In genomic region chr4:186037182-186037581, GRCh38 we compare ENCODE assay signal across 26 cellular contexts.
"Had no signal": no experiment of that assay in that cellular context is flagged by ENCODE, and none has a peak within 500 bp of the region (broad histone marks: within the 10 kb centered on the region; RNA-seq: fewer than 3 reads in every experiment).

No MANE protein-coding gene starts in this region.

- H3K4me3 Mint-ChIP-seq: naive thymus-derived CD8-positive, alpha-beta T cell; natural killer cell treated with Interleukin-12 subunit alpha and Interleukin-12 subunit beta and Interleukin-15 and Interleukin-18, amount 100 ng/mL, for 72 hours; nephron progenitor cell; neural crest cell; stimulated activated effector memory CD8-positive, alpha-beta T cell treated with anti-CD3 and anti-CD28 coated beads, Interleukin-12 subunit alpha, Interleukin-12 subunit beta, amount 100 ng/mL, for 72 hours; stimulated activated naive B cell treated with anti-CD40 and anti-IgM and Interleukin-4, amounts not matched to agents 10 μg/mL and 1 μg/mL and 100 μg/mL, for 72 hours; stimulated activated naive CD8-positive, alpha-beta T cell treated with anti-CD3 and anti-CD28 coated beads, Interleukin-15, Interleukin-2, amounts not matched to agents 100 ng/mL and 50 ng/mL, for 24 hours had no signal

- H3K4me3 ChIP-seq: pancreas, prostate gland, sigmoid colon, stomach, thoracic aorta, thyroid gland, tibial nerve, upper lobe of left lung, vagina had no signal

- H3K9me3 Mint-ChIP-seq: stimulated activated effector memory CD8-positive, alpha-beta T cell treated with anti-CD3 and anti-CD28 coated beads, Interleukin-12 subunit alpha, Interleukin-12 subunit beta, amount 100 ng/mL, for 72 hours; stimulated activated naive CD8-positive, alpha-beta T cell treated with anti-CD3 and anti-CD28 coated beads, Interleukin-15, Interleukin-2, amounts not matched to agents 100 ng/mL and 50 ng/mL, for 24 hours had no signal

- FAIRE-seq: pancreas, small intestine, urothelium cell line had no signal

- ATAC-seq: naive thymus-derived CD8-positive, alpha-beta T cell; natural killer cell treated with Interleukin-12 subunit alpha and Interleukin-12 subunit beta and Interleukin-15 and Interleukin-18, amount 100 ng/mL, for 72 hours; stimulated activated effector memory CD8-positive, alpha-beta T cell treated with anti-CD3 and anti-CD28 coated beads, Interleukin-12 subunit alpha, Interleukin-12 subunit beta, amount 100 ng/mL, for 72 hours; stimulated activated naive B cell treated with anti-CD40 and anti-IgM and Interleukin-4, amounts not matched to agents 10 μg/mL and 1 μg/mL and 100 μg/mL, for 72 hours had no signal

- DNase-seq: naive thymus-derived CD8-positive, alpha-beta T cell; nephron progenitor cell; pancreas; retina; sigmoid colon; small intestine; stimulated activated CD4-positive, alpha-beta T cell treated with anti-CD3 and anti-CD28 coated beads, Interleukin-15, amount 100 ng/mL, for 24 hours; stimulated activated CD4-positive, alpha-beta T cell treated with anti-CD3 and anti-CD28 coated beads, Interleukin-2, amount 100 ng/mL, for 24 hours; stimulated activated CD4-positive, alpha-beta T cell treated with anti-CD3 and anti-CD28 coated beads, Interleukin-2, amount 100 ng/mL, for 48 hours; stimulated activated CD4-positive, alpha-beta T cell treated with anti-CD3 and anti-CD28 coated beads, Interleukin-4, amount 100 ng/mL, for 24 hours; stimulated activated naive B cell treated with anti-CD40 and anti-IgM and Interleukin-4, amounts not matched to agents 10 μg/mL and 1 μg/mL and 100 μg/mL, for 72 hours; stimulated activated naive CD4-positive, alpha-beta T cell treated with Interleukin-2 at 50 U/mL for 16 hours; stomach; thyroid gland; trophoblast cell; upper lobe of left lung had no signal

- H3K36me3 ChIP-seq: neutrophil, pancreas, prostate gland, sigmoid colon, stomach, thoracic aorta, thyroid gland, tibial nerve, upper lobe of left lung, vagina had no signal

- H3K27ac ChIP-seq: neutrophil, pancreas, prostate gland, thoracic aorta, thyroid gland, tibial nerve, upper lobe of left lung, vagina had no signal

- H3K27ac Mint-ChIP-seq: natural killer cell treated with Interleukin-12 subunit alpha and Interleukin-12 subunit beta and Interleukin-15 and Interleukin-18, amount 100 ng/mL, for 72 hours; nephron progenitor cell; stimulated activated effector memory CD8-positive, alpha-beta T cell treated with anti-CD3 and anti-CD28 coated beads, Interleukin-12 subunit alpha, Interleukin-12 subunit beta, amount 100 ng/mL, for 72 hours; stimulated activated naive B cell treated with anti-CD40 and anti-IgM and Interleukin-4, amounts not matched to agents 10 μg/mL and 1 μg/mL and 100 μg/mL, for 72 hours; stimulated activated naive CD8-positive, alpha-beta T cell treated with anti-CD3 and anti-CD28 coated beads, Interleukin-15, Interleukin-2, amounts not matched to agents 100 ng/mL and 50 ng/mL, for 24 hours had no signal

- H3K36me3 Mint-ChIP-seq: natural killer cell treated with Interleukin-12 subunit alpha and Interleukin-12 subunit beta and Interleukin-15 and Interleukin-18, amount 100 ng/mL, for 72 hours; stimulated activated effector memory CD8-positive, alpha-beta T cell treated with anti-CD3 and anti-CD28 coated beads, Interleukin-12 subunit alpha, Interleukin-12 subunit beta, amount 100 ng/mL, for 72 hours had no signal

- H3K9me3 ChIP-seq: neutrophil, pancreas, prostate gland, sigmoid colon, thoracic aorta, thyroid gland, upper lobe of left lung, vagina had no signal

- H3K4me1 ChIP-seq: vagina had no signal

- H3K27me3 ChIP-seq: pancreas, sigmoid colon, stomach, thyroid gland, upper lobe of left lung, vagina had no signal

- H3K4me1 Mint-ChIP-seq: nephron progenitor cell; neural crest cell; stimulated activated effector memory CD8-positive, alpha-beta T cell treated with anti-CD3 and anti-CD28 coated beads, Interleukin-12 subunit alpha, Interleukin-12 subunit beta, amount 100 ng/mL, for 72 hours; stimulated activated naive B cell treated with anti-CD40 and anti-IgM and Interleukin-4, amounts not matched to agents 10 μg/mL and 1 μg/mL and 100 μg/mL, for 72 hours had no signal
